8 cellular contexts compared by ENCODE assay signal in the genomic region with DNA sequence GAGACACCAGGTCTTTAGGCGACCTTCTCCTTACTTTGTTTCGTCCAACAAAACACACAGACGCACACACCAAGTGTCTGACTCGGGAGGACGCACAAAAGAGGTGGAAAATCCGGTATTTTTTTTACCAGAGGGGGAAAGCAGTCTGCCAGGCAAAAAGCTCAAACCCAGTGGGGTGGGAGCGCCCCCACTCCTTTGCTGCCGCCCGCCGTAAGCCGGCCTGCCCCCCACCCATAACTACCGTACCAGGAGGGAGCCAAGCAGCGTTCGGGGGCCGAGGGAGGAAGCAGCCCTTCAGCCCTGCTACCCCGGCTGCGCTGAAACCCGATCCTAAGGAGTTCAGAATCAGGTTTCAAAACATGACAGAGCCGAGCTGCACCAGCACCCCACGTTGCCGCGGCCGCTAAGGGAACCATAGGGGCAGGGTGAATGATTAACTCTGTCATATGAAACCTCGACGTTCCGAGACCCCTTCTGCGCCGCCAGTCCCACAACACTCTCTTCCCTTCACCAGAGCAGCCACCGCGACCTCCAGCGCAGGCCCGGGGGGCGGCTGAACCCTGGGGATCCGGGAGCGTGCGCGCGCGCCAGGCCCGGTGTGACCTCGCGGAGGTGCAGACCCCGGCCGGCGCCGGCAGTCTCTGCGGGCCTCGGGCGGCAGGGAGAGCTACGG. TPM values are rescaled to one million over a fixed set of nuclear protein-coding genes. Genes with fewer than 3 reads are reported as not detected.
DNase-seq lines count a peak whose midpoint lies in the region; ATAC-seq and TF ChIP-seq lines count a peak whose summit lies in the region.

No MANE protein-coding gene starts in this region.

- TF ChIP-seq POLR2A in adrenal gland (IDR thresholded peaks at IDR 0.05): no peak

- H2AFZ ChIP-seq in PC-3 (ENCODE audit: low read length): peak overlapping the region; percentile 84

- H4K20me1 ChIP-seq in PC-3 (ENCODE audit: low read length): peaks cover 32% of the 10 kb centered on the region

- H3K36me3 ChIP-seq in PC-3 (ENCODE audit: low read depth, low read length): peaks cover 21% of the 10 kb centered on the region
- H3K36me3 ChIP-seq in adrenal gland (replicated peaks in 1 of 2): no peaks in the 10 kb centered on the region
- peaks cover 25% of the 10 kb centered on the region for H3K36me3 ChIP-seq in skeletal muscle satellite cell (ENCODE audit: insufficient read depth, low read length)

- CTCF ChIA-PET in PC-3 (lab: Charles Lee): interaction anchor here (0.7 kb wide), 1 partner anchor 66 kb away, joined by 3 read pairs; no protein-coding TSS in a partner anchor

- H3F3A ChIP-seq in PC-3 (ENCODE audit: low read length, unreplicated experiment): no peaks in the 10 kb centered on the region

- peaks cover 64% of the 10 kb centered on the region for H3K79me2 ChIP-seq in PC-3 (ENCODE audit: low read length)

- H3K4me1 ChIP-seq in PC-3 (ENCODE audit: insufficient read depth, low read length): peaks cover 27% of the 10 kb centered on the region
- H3K4me1 ChIP-seq in adrenal gland (replicated peaks in 1 of 2): peaks cover 15 to 25% of the 10 kb centered on the region in 2 donors
- peaks cover 24% of the 10 kb centered on the region for H3K4me1 ChIP-seq in skeletal muscle satellite cell (ENCODE audit: control insufficient read depth, insufficient read depth, low read length)

- H3K4me2 ChIP-seq in PC-3 (ENCODE audit: low read length) (peak overlapping the region; percentile 87), skeletal muscle satellite cell (ENCODE audit: low read length) (peak overlapping the region; percentile 93)

- peak; percentile 73 for DNase-seq in GM03348 (ENCODE audit: low spot score)
- DNase-seq in PC-3: peak; percentile 83
- DNase-seq in adrenal gland: peak in 6 of 7 donors; percentile 8 to 37 (median 22)
- DNase-seq in nucleus accumbens (lab: John Stamatoyannopoulos, UW): no peak

- H3K9me3 ChIP-seq in PC-3 (ENCODE audit: low read length) (no peaks in the 10 kb centered on the region), adrenal gland (replicated peaks in 1 of 3) (no peaks in the 10 kb centered on the region), skeletal muscle satellite cell (replicated peaks; ENCODE audit: low read length) (no peaks in the 10 kb centered on the region)

- POLR2A ChIA-PET in PC-3 (lab: Charles Lee; ENCODE audit: unreplicated experiment): interaction anchor here (0.5 to 1.5 kb wide), 6 partner anchors 73 to 1991 kb away, joined by 3 to 7 read pairs (median 3); no protein-coding TSS in a partner anchor

- BruUV-seq in PC-3 (replicated peaks; lab: Mats Ljungman, UMichigan): TSS peak; percentile 10

- ATAC-seq in HG03342 (IDR thresholded peaks at IDR 0.05; ENCODE audit: unreplicated experiment) (peak; percentile 44), PC-3 (peak; percentile 46), HG03039 (IDR thresholded peaks at IDR 0.05; ENCODE audit: unreplicated experiment) (no peak)

- no peak for TF ChIP-seq CTCF in PC-3 (conservative IDR thresholded peaks at IDR 0.05; ENCODE audit: low read depth, low read length)
- TF ChIP-seq CTCF in adrenal gland (IDR thresholded peaks at IDR 0.05): no peak

- H3K9ac ChIP-seq in PC-3 (ENCODE audit: low read length): peak overlapping the region; percentile 79
- H3K9ac ChIP-seq in skeletal muscle satellite cell (ENCODE audit: low read depth, low read length): peak overlapping the region; percentile 89

- H3K4me3 ChIP-seq in PC-3 (ENCODE audit: low read length) (peak overlapping the region; percentile 86), adrenal gland (peak overlapping the region in 3 of 4 donors; percentile 28 to 84 (median 70)), iPS-11a (ENCODE audit: low read depth, low read length) (peak overlapping the region; percentile 96), skeletal muscle satellite cell (ENCODE audit: low read length) (peak overlapping the region; percentile 93)

- 0 to 3% (median 1%) methylated on average over 6 to 50 of the region's 50 CpGs for WGBS in adrenal gland, 4 donors

- H3K27ac ChIP-seq in PC-3 (ENCODE audit: low read length): peak overlapping the region; percentile 34
- peak overlapping the region in 2 of 5 donors; percentile 19 to 61 for H3K27ac ChIP-seq in adrenal gland

- intact Hi-C loops in PC-3 (cut with micrococcal nuclease) (loop anchor here (5.0 kb wide), 4 partner anchors 55 to 475 kb away; no protein-coding TSS in a partner anchor), adrenal gland (cut with DNase I) (loop anchor here in 1 of 2 donors (10.0 kb wide), 1 partner anchor 143 kb away; no protein-coding TSS in a partner anchor)

- H3K9me2 ChIP-seq in PC-3 (replicated peaks; ENCODE audit: low read length): no peaks in the 10 kb centered on the region

- H3K27me3 ChIP-seq in PC-3 (ENCODE audit: low read length) (no peaks in the 10 kb centered on the region), adrenal gland (no peaks in the 10 kb centered on the region), skeletal muscle satellite cell (ENCODE audit: control insufficient read depth, insufficient read depth, low read length) (no peaks in the 10 kb centered on the region)

RNA-seq across cellular contexts. Expression of gene SIX4, which starts 1.9 kb away (rescaled TPM):
- total RNA-seq in PC-3 (2014; rRNA removed) (29.2 and 33.2 TPM in 2 replicates), adrenal gland (1 to 10 TPM in 7 of 8 donors, under 1 TPM in 1; 0.98 to 3.9 (median 3.2) TPM)
- polyA plus RNA-seq in adrenal gland: 1 to 10 TPM in 1 of 3 donors, under 1 TPM in 2; 0.40 to 1.5 (median 0.64) TPM
- 9.1 and 10.0 TPM in 2 replicates for total RNA-seq in skeletal muscle satellite cell (2012; rRNA removed)

RNA-seq across cellular contexts. Expression of gene MNAT1, which starts 12.3 kb away (rescaled TPM):
- 88.6 and 95.7 TPM in 2 replicates for total RNA-seq in PC-3 (2014; rRNA removed)
- 10 to 100 TPM; 11.7 to 43.8 (median 29.0) TPM for total RNA-seq in adrenal gland
- polyA plus RNA-seq in adrenal gland: 10 to 100 TPM; 16.3 to 42.4 (median 17.5) TPM
- total RNA-seq in skeletal muscle satellite cell (2012; rRNA removed): 42.6 and 67.7 TPM in 2 replicates

Comparison
In these comparisons a context has a peak if more than half of its experiments do, and no peak if none do; other contexts are left out.
1. DNase-seq: peak in GM03348 (single experiment), PC-3 (single experiment) and adrenal gland (6 of 7); none in nucleus accumbens (0 of 56).
2. Peak in every context shown above with its lines, with median percentiles within 50 percentile points of each other: H3K4me3 ChIP-seq.